In the genomic region with DNA sequence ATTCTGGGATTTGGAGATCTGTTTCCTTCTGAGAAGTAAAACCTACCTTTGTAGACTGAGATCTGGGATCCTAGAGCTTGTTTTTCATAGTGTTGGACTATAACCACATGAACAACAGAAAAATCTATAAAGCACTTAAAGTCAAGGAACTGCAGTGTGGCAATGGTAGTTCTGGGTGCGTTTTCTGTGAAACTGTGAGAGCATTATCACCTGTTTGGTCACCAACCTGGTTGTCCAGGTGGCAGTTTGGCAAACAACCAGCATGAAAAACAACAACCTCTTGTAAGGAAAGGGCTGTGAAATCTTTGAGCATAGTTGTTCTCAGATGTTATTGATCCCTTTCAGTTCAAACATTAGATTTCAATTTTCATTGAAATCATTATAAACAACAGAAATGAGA, we compare ENCODE assay signal across 1 cellular context.
TF ChIP-seq lines count a peak whose summit lies in the region.

No MANE protein-coding gene starts in this region.

TF ChIP-seq in IMR-90, 13 proteins besides CTCF, POLR2A, EP300 and RAD21:
- TF ChIP-seq SMC3 (IDR thresholded peaks at IDR 0.05; ENCODE audit: low read depth, low read length), result no peak
- no peak for TF ChIP-seq RCOR1 (IDR thresholded peaks at IDR 0.05; ENCODE audit: insufficient replicate concordance, low read length)
- no peak for TF ChIP-seq CEBPB (IDR thresholded peaks at IDR 0.05; ENCODE audit: low read depth, low read length)
- TF ChIP-seq FOS (IDR thresholded peaks at IDR 0.05; ENCODE audit: low read depth, low read length), result no peak
- TF ChIP-seq MAFK (IDR thresholded peaks at IDR 0.05; ENCODE audit: low read depth, low read length), result no peak
- TF ChIP-seq RFX5 (IDR thresholded peaks at IDR 0.05; ENCODE audit: low read depth, low read length), result no peak
- no peak for TF ChIP-seq NFE2L2 (IDR thresholded peaks at IDR 0.05; ENCODE audit: low read depth, low read length)
- TF ChIP-seq MXI1 (IDR thresholded peaks at IDR 0.05; ENCODE audit: borderline replicate concordance, low read depth, low read length), result no peak
- TF ChIP-seq CHD1 (IDR thresholded peaks at IDR 0.05; ENCODE audit: low read depth, low read length), result no peak
- TF ChIP-seq BHLHE40 (IDR thresholded peaks at IDR 0.05; ENCODE audit: low read depth, low read length), result no peak
- no peak for TF ChIP-seq ELK1 (IDR thresholded peaks at IDR 0.05; ENCODE audit: borderline replicate concordance, low read depth, low read length)
- TF ChIP-seq MAZ (IDR thresholded peaks at IDR 0.05; ENCODE audit: borderline replicate concordance, low read depth, low read length), result no peak
- no peak for TF ChIP-seq USF2 (IDR thresholded peaks at IDR 0.05; ENCODE audit: low read depth, low read length)
